Comparison of ENCODE assay signal across 8 cellular contexts in genomic region chr1:16604514-16605212, GRCh38. TPM values are rescaled to one million over a fixed set of nuclear protein-coding genes. Genes with fewer than 3 reads are reported as not detected.
A peak's percentile ranks its signal among the peaks of the same experiment; 100 is the strongest.
DNase-seq lines count a peak whose midpoint lies in the region; ATAC-seq and TF ChIP-seq lines count a peak whose summit lies in the region.
"Not testable (repeated sequence)": the region's sequence is repeated elsewhere in the genome, so short reads cannot be mapped to it uniquely, and the experiment has no call there.

No MANE protein-coding gene starts in this region.

- not testable (repeated sequence) for H3K4ac ChIP-seq in H9 (ENCODE audit: low read depth, low read length)

- not testable (repeated sequence) for TF ChIP-seq CTCF in 22Rv1 (IDR thresholded peaks at IDR 0.05); H9 (conservative IDR thresholded peaks at IDR 0.05); PC-3 (conservative IDR thresholded peaks at IDR 0.05; ENCODE audit: low read depth, low read length); osteoblast (IDR thresholded peaks at IDR 0.05; ENCODE audit: extremely low read depth, low read depth, low read length); transverse colon (IDR thresholded peaks at IDR 0.05)

- CTCF ChIA-PET in PC-3 (lab: Charles Lee): interaction anchor here (1.0 kb wide), 1 partner anchor 16 kb away, joined by 3 read pairs; no protein-coding TSS in a partner anchor

- H3K36me3 ChIP-seq in PC-3 (ENCODE audit: low read depth, low read length) (peaks cover 25% of the 10 kb centered on the region), osteoblast (ENCODE audit: insufficient read depth, low read length) (peaks cover 34% of the 10 kb centered on the region), transverse colon (peaks cover 0 to 26% (median 5%) of the 10 kb centered on the region in 4 donors)

- not testable (repeated sequence) for H3K18ac ChIP-seq in H9 (ENCODE audit: insufficient read length, low read depth, low read length)

- H2BK15ac ChIP-seq in H9 (ENCODE audit: low read depth, low read length): not testable (repeated sequence)

- H3F3A ChIP-seq in PC-3 (ENCODE audit: low read length, unreplicated experiment): not testable (repeated sequence)

- not testable (repeated sequence) for H3K27ac Mint-ChIP-seq in H9

- no CpG with 5 or more reads among the region's 2 CpGs for WGBS in H9 (ENCODE audit: extremely low coverage, insufficient read length, low lambda C conversion rate)
- 55% methylated on average over 2 of the region's 2 CpGs for WGBS in transverse colon (ENCODE audit: low coverage in 1 of 2), 2 donors

- not testable (repeated sequence) for ATAC-seq in PC-3, left lobe of liver

- intact Hi-C loops in PC-3 (cut with micrococcal nuclease): loop anchor here (5.0 kb wide), 1 partner anchor 162 kb away; the partner anchor contains the start of gene NECAP2
- intact Hi-C loops in transverse colon (cut with DNase I; ENCODE audit: low total_unique reads): not testable (repeated sequence)

- H3K9me3 Mint-ChIP-seq in H9: not testable (repeated sequence)

- H3K4me3 ChIP-seq in PC-3 (ENCODE audit: low read length): peak overlapping the region; percentile 4; the same call in 1 of the 2 replicates
- not testable (repeated sequence) for H3K4me3 ChIP-seq in osteoblast (ENCODE audit: insufficient read depth, low read length); transverse colon

- H2BK120ac ChIP-seq in H9 (ENCODE audit: low read depth, low read length, poor library complexity, severe bottlenecking): not testable (repeated sequence)

- not testable (repeated sequence) for H2BK12ac ChIP-seq in H9 (ENCODE audit: insufficient read length, low read depth, low read length)

- not testable (repeated sequence) for TF ChIP-seq POLR2A in transverse colon (IDR thresholded peaks at IDR 0.05)

- not testable (repeated sequence) for H3K23me2 ChIP-seq in H9 (ENCODE audit: insufficient read length, low read depth, low read length, poor library complexity, severe bottlenecking)

- H4K5ac ChIP-seq in H9 (ENCODE audit: insufficient read length, low read depth, low read length): not testable (repeated sequence)

- not testable (repeated sequence) for H3K79me2 ChIP-seq in H9 (ENCODE audit: insufficient read depth, low read length)
- H3K79me2 ChIP-seq in PC-3 (ENCODE audit: low read length) (peaks cover 43% of the 10 kb centered on the region), osteoblast (ENCODE audit: insufficient read depth, low read length) (peaks cover 18% of the 10 kb centered on the region)

- H3T11ph ChIP-seq in H9 (ENCODE audit: low read length): not testable (repeated sequence)

- H2AFZ ChIP-seq in H9 (ENCODE audit: low read length); PC-3 (ENCODE audit: low read length); osteoblast (ENCODE audit: low read length): not testable (repeated sequence)

- not testable (repeated sequence) for H3K36me3 Mint-ChIP-seq in H9 (ENCODE audit: insufficient read depth in 1 of 3, low read depth in 3 of 3)

- not testable (repeated sequence) for TF ChIP-seq EP300 in transverse colon (IDR thresholded peaks at IDR 0.05; ENCODE audit: low read depth)

- H3K4me1 ChIP-seq in H9 (ENCODE audit: insufficient read depth, low read length); osteoblast (ENCODE audit: insufficient read depth, low read length): not testable (repeated sequence)
- H3K4me1 ChIP-seq in PC-3 (ENCODE audit: insufficient read depth, low read length) (peaks cover 47% of the 10 kb centered on the region), transverse colon (peaks cover 7 to 21% (median 13%) of the 10 kb centered on the region in 4 donors)

- H3K79me1 ChIP-seq in H9 (ENCODE audit: insufficient read depth, low read depth, low read length, poor library complexity, severe bottlenecking): not testable (repeated sequence)

- not testable (repeated sequence) for H3K27me3 ChIP-seq in H9 (ENCODE audit: insufficient read depth, low read length); PC-3 (ENCODE audit: low read length); osteoblast (ENCODE audit: insufficient read depth, low read length); transverse colon

- H4K8ac ChIP-seq in H9 (replicated peaks; ENCODE audit: insufficient read length, low read depth, low read length): not testable (repeated sequence)

- not testable (repeated sequence) for H3K4me3 Mint-ChIP-seq in H9

- H3K27me3 Mint-ChIP-seq in H9 (ENCODE audit: low read depth): not testable (repeated sequence)

- H3K27ac ChIP-seq in 22Rv1: peak overlapping the region; percentile 75
- H3K27ac ChIP-seq in H9 (ENCODE audit: insufficient read length, low read depth, low read length); osteoblast (ENCODE audit: low read depth, low read length): not testable (repeated sequence)
- H3K27ac ChIP-seq in PC-3 (ENCODE audit: low read length): peak overlapping the region; percentile 84
- H3K27ac ChIP-seq in transverse colon: peak overlapping the region; percentile 5 to 49 (median 28)

- POLR2A ChIA-PET in PC-3 (lab: Charles Lee; ENCODE audit: unreplicated experiment): interaction anchor here (0.7 kb wide), 1 partner anchor 17 kb away, joined by 6 read pairs; no protein-coding TSS in a partner anchor

- H3K14ac ChIP-seq in H9 (ENCODE audit: insufficient read depth, low read length): not testable (repeated sequence)

- H3K56ac ChIP-seq in H9 (ENCODE audit: insufficient read length, low read depth, low read length): not testable (repeated sequence)

- not testable (repeated sequence) for H2AK5ac ChIP-seq in H9 (ENCODE audit: insufficient read length, low read length)

- BruUV-seq in PC-3 (replicated peaks; lab: Mats Ljungman, UMichigan): TSS peak; percentile 46

- H3K9ac ChIP-seq in H9 (ENCODE audit: extremely low read depth, insufficient read length, low read length): not testable (repeated sequence)
- peak overlapping the region; percentile 60 for H3K9ac ChIP-seq in PC-3 (ENCODE audit: low read length)

- not testable (repeated sequence) for H3K4me2 ChIP-seq in H9 (ENCODE audit: insufficient read depth, insufficient read length, low read length); osteoblast (ENCODE audit: insufficient read depth, low read length)
- peak overlapping the region; percentile 54 for H3K4me2 ChIP-seq in PC-3 (ENCODE audit: low read length)

- not testable (repeated sequence) for H4K20me1 ChIP-seq in H9 (ENCODE audit: control insufficient read depth, insufficient read depth, insufficient read length); PC-3 (ENCODE audit: low read length)
- peaks cover 21% of the 10 kb centered on the region for H4K20me1 ChIP-seq in osteoblast (ENCODE audit: insufficient read depth, low read length)

- not testable (repeated sequence) for H3K9me2 ChIP-seq in PC-3 (replicated peaks; ENCODE audit: low read length)

- not testable (repeated sequence) for H2BK5ac ChIP-seq in H9 (ENCODE audit: insufficient read length, low read length)

- H3K4me1 Mint-ChIP-seq in H9: not testable (repeated sequence)

- not testable (repeated sequence) for H4K91ac ChIP-seq in H9 (ENCODE audit: insufficient read length, low read depth, low read length)

- H2BK20ac ChIP-seq in H9 (ENCODE audit: low read depth, low read length, poor library complexity, severe bottlenecking): not testable (repeated sequence)

- not testable (repeated sequence) for H3K9me3 ChIP-seq in H9 (ENCODE audit: control insufficient read depth, low read depth, low read length); PC-3 (ENCODE audit: low read length); osteoblast (ENCODE audit: low read depth, low read length); transverse colon

- in situ Hi-C loops in transverse colon (cut with MboI; ENCODE audit: low pct_ligation_motif_present in 1 of 4, low pct_unique_long_range_greater_than_20kb in 1 of 4, low sequenced_read_pairs in 3 of 4): not testable (repeated sequence)

- DNase-seq in H9 (peak; percentile 24), PC-3 (peak; percentile 15), ecto neural progenitor cell (ENCODE audit: low spot score) (peak; percentile 43), left lobe of liver (ENCODE audit: low spot score) (peak; percentile 46), osteoblast (ENCODE audit: insufficient read length, low spot score, missing footprints) (peak; percentile 4)
- DNase-seq in activated CD8-positive, alpha-beta memory T cell treated with anti-CD3 and anti-CD28 coated beads, Interleukin-2, amount 50 U/mL, for 48 hours: peak; percentile 44
- not testable (repeated sequence) for DNase-seq in transverse colon

- H3K23ac ChIP-seq in H9 (ENCODE audit: insufficient read length, low read depth, low read length): not testable (repeated sequence)

RNA-seq across cellular contexts. Expression of gene NBPF1, which starts 8.7 kb away (rescaled TPM):
- total RNA-seq in H9 (2021): 27.7 and 29.3 TPM in 2 replicates
- 57.2 and 76.7 TPM in 2 replicates for total RNA-seq in PC-3 (2014; rRNA removed)
- total RNA-seq in left lobe of liver: 23.0 TPM
- total RNA-seq in osteoblast: 54.6 and 71.6 TPM in 2 replicates
- total RNA-seq in transverse colon: 100 to 1,000 TPM in 3 of 4 donors, 10 to 100 TPM in 1; 70.1 to 178 (median 148) TPM
